ENCODE assay signal across 31 cellular contexts in genomic region chr6:125075741-125076481, GRCh38.
"Had no signal": no experiment of that assay in that cellular context is flagged by ENCODE, and none has a peak within 500 bp of the region (broad histone marks: within the 10 kb centered on the region; RNA-seq: fewer than 3 reads in every experiment).

No MANE protein-coding gene starts in this region.

- H2AFZ ChIP-seq: neural progenitor cell, parathyroid adenoma had no signal

- H3K4me3 Mint-ChIP-seq: natural killer cell; nephron; neural progenitor cell; stimulated activated memory B cell treated with anti-CD40 and anti-IgM and Interleukin-4, amounts not matched to agents 10 μg/mL and 1 μg/mL and 100 μg/mL, for 72 hours; stimulated activated naive CD8-positive, alpha-beta T cell treated with anti-CD3 and anti-CD28 coated beads, Interleukin-15, amount 100 ng/mL, for 72 hours; type B pancreatic cell had no signal

- DNase-seq: natural killer cell; occipital lobe; ovary; posterior cingulate gyrus; psoas muscle; right cardiac atrium; spleen; stimulated activated CD4-positive, alpha-beta T cell treated with anti-CD3 and anti-CD28 coated beads, Interleukin-12 subunit alpha, Interleukin-12 subunit beta, amount 100 ng/mL, for 4 hours; stimulated activated CD4-positive, alpha-beta T cell treated with anti-CD3 and anti-CD28 coated beads, Interleukin-1b, Interleukin-23, amount 100 ng/mL, for 48 hours; stimulated activated CD4-positive, alpha-beta T cell treated with anti-CD3 and anti-CD28 coated beads, Interleukin-4, amount 100 ng/mL, for 1 hour; stimulated activated CD4-positive, alpha-beta T cell treated with anti-CD3 and anti-CD28 coated beads, Interleukin-4, amount 100 ng/mL, for 4 hours; stimulated activated CD8-positive, alpha-beta memory T cell treated with anti-CD3 and anti-CD28 coated beads, Interleukin-4, amount 100 ng/mL, for 48 hours; stimulated activated naive CD4-positive, alpha-beta T cell; stimulated activated naive CD8-positive, alpha-beta T cell treated with anti-CD3 and anti-CD28 coated beads, Interleukin-15, amount 100 ng/mL, for 72 hours; stimulated activated naive CD8-positive, alpha-beta T cell treated with anti-CD3 and anti-CD28 coated beads, Interleukin-15, Interleukin-2, amounts not matched to agents 100 U/mL and 50 U/mL, for 24 hours; substantia nigra; testis; tibial artery; transverse colon; upper lobe of right lung; uterus had no signal

- H3K4me3 ChIP-seq: neural progenitor cell, ovary, psoas muscle, skin epidermis, smooth muscle cell, spleen, suprapubic skin, testis, tibial artery, transverse colon, upper lobe of right lung, uterus had no signal

- H3K4me1 Mint-ChIP-seq: natural killer cell; stimulated activated memory B cell treated with anti-CD40 and anti-IgM and Interleukin-4, amounts not matched to agents 10 μg/mL and 1 μg/mL and 100 μg/mL, for 72 hours; stimulated activated naive CD8-positive, alpha-beta T cell treated with anti-CD3 and anti-CD28 coated beads, Interleukin-15, amount 100 ng/mL, for 72 hours had no signal

- H3K4me2 ChIP-seq: neural progenitor cell, smooth muscle cell had no signal

- H3K27me3 ChIP-seq: neural progenitor cell, ovary, spleen, suprapubic skin, testis, tibial artery, transverse colon, upper lobe of right lung, uterus had no signal

- H3K9me3 ChIP-seq: ovary, psoas muscle, spleen, suprapubic skin, testis, tibial artery, transverse colon, upper lobe of right lung, uterus had no signal

- H3K9me3 Mint-ChIP-seq: natural killer cell; nephron; neural progenitor cell; stimulated activated naive CD8-positive, alpha-beta T cell treated with anti-CD3 and anti-CD28 coated beads, Interleukin-15, amount 100 ng/mL, for 72 hours; type B pancreatic cell had no signal

- H3K36me3 ChIP-seq: neural progenitor cell, ovary, transverse colon, uterus had no signal

- H3K4me1 ChIP-seq: neural progenitor cell, psoas muscle, spleen, suprapubic skin, testis, transverse colon, upper lobe of right lung, uterus had no signal

- H3K27ac ChIP-seq: neural progenitor cell, ovary, parathyroid adenoma, psoas muscle, skin epidermis, spleen, suprapubic skin, testis, tibial artery, transverse colon, upper lobe of right lung, uterus had no signal

- H3K36me3 Mint-ChIP-seq: natural killer cell; stimulated activated memory B cell treated with anti-CD40 and anti-IgM and Interleukin-4, amounts not matched to agents 10 μg/mL and 1 μg/mL and 100 μg/mL, for 72 hours had no signal

- H3K27ac Mint-ChIP-seq: natural killer cell; nephron; neural progenitor cell; progenitor cell of endocrine pancreas; stimulated activated memory B cell treated with anti-CD40 and anti-IgM and Interleukin-4, amounts not matched to agents 10 μg/mL and 1 μg/mL and 100 μg/mL, for 72 hours; stimulated activated naive CD8-positive, alpha-beta T cell treated with anti-CD3 and anti-CD28 coated beads, Interleukin-15, amount 100 ng/mL, for 72 hours; type B pancreatic cell had no signal

- H3K9ac ChIP-seq: neural progenitor cell, parathyroid adenoma had no signal

- H3K27me3 Mint-ChIP-seq: progenitor cell of endocrine pancreas; stimulated activated memory B cell treated with anti-CD40 and anti-IgM and Interleukin-4, amounts not matched to agents 10 μg/mL and 1 μg/mL and 100 μg/mL, for 72 hours; stimulated activated naive CD8-positive, alpha-beta T cell treated with anti-CD3 and anti-CD28 coated beads, Interleukin-15, amount 100 ng/mL, for 72 hours; type B pancreatic cell had no signal

- ATAC-seq: natural killer cell; right cardiac atrium; sciatic nerve; stimulated activated memory B cell treated with anti-CD40 and anti-IgM and Interleukin-4, amounts not matched to agents 10 μg/mL and 1 μg/mL and 100 μg/mL, for 72 hours; stimulated activated naive CD8-positive, alpha-beta T cell treated with anti-CD3 and anti-CD28 coated beads, Interleukin-15, amount 100 ng/mL, for 72 hours; stimulated activated naive CD8-positive, alpha-beta T cell treated with anti-CD3 and anti-CD28 coated beads, Interleukin-15, Interleukin-2, amounts not matched to agents 100 U/mL and 50 U/mL, for 24 hours; upper lobe of right lung had no signal
